ENCODE assay signal across 23 cellular contexts in the genomic region with DNA sequence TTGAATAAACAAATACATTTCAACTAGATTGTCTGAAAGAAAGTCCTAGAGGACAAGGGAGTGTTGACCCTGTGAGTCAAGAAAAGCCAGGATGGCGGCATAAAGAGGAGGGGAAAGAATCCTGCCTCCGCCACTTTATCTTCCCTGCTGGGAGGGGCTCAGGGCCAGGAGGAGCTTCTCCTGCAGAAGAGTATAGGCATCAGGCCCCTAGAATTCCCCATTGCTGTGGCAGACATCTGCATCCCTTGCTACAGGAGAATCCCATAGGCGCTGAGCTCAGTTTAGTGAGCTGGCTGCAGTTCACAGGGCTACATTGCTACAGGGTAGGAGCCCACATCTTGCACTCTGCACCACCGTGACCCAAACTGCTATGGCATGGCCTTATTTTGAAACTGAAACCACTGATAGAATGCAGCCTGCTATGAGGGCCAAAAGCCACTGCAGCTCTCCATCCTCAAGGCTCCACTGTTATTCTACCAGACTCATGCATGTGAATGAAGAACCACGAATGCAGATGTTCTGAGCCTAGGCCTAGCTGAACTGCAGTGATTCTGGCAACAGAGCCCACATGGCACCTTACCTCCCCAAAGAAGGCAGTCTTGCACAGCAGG.
DNase-seq lines count a peak whose midpoint lies in the region; ATAC-seq and TF ChIP-seq lines count a peak whose summit lies in the region.
"Had no signal": no experiment of that assay in that cellular context is flagged by ENCODE, and none has a peak within 500 bp of the region (broad histone marks: within the 10 kb centered on the region; RNA-seq: fewer than 3 reads in every experiment).

No MANE protein-coding gene starts in this region.

- intact Hi-C loops in natural killer cell (cut with micrococcal nuclease), result no loop called here

- no peak overlapping the region for H3K4me3 Mint-ChIP-seq in activated CD8-positive, alpha-beta memory T cell treated with anti-CD3 and anti-CD28 coated beads, Interleukin-2, amount 10 ng/mL, durations not matched to agents 7 days and 5 days
- peak overlapping the region; percentile 25 to 43 for H3K4me3 Mint-ChIP-seq in effector memory CD8-positive, alpha-beta T cell
- no peak overlapping the region for H3K4me3 Mint-ChIP-seq in natural killer cell
- H3K4me3 Mint-ChIP-seq: CD4-positive, alpha-beta T cell had no signal

- peaks cover 4% of the 10 kb centered on the region for H3K4me1 Mint-ChIP-seq in activated CD8-positive, alpha-beta memory T cell treated with anti-CD3 and anti-CD28 coated beads, Interleukin-2, amount 10 ng/mL, durations not matched to agents 7 days and 5 days
- peaks cover 4 to 6% of the 10 kb centered on the region in 2 donors for H3K4me1 Mint-ChIP-seq in effector memory CD8-positive, alpha-beta T cell (ENCODE audit: low read depth in 2 of 2)
- peaks cover 12 to 15% of the 10 kb centered on the region in 2 donors for H3K4me1 Mint-ChIP-seq in natural killer cell

- TF ChIP-seq CTCF in natural killer cell (IDR thresholded peaks at IDR 0.05), result no peak

- no peak overlapping the region for H3K27ac Mint-ChIP-seq in activated CD8-positive, alpha-beta memory T cell treated with anti-CD3 and anti-CD28 coated beads, Interleukin-2, amount 10 ng/mL, durations not matched to agents 7 days and 5 days
- H3K27ac Mint-ChIP-seq in effector memory CD8-positive, alpha-beta T cell, result no peak overlapping the region
- H3K27ac Mint-ChIP-seq in natural killer cell, result peak overlapping the region; percentile 6 to 22
- H3K27ac Mint-ChIP-seq: CD4-positive, alpha-beta T cell had no signal

- no peak for DNase-seq in activated CD8-positive, alpha-beta memory T cell treated with anti-CD3 and anti-CD28 coated beads, Interleukin-2, amount 10 ng/mL, durations not matched to agents 7 days and 5 days
- DNase-seq in activated CD8-positive, alpha-beta memory T cell treated with anti-CD3 and anti-CD28 coated beads, Interleukin-2, amount 50 U/mL, for 48 hours, result no peak
- DNase-seq in effector memory CD8-positive, alpha-beta T cell, result no peak
- DNase-seq in natural killer cell, result no peak
- DNase-seq in NOMO-1 treated with DMSO at 0.1 percent for 48 hours (lab: John Stamatoyannopoulos, UW; ENCODE audit: unreplicated experiment), result no peak
- no peak for DNase-seq in cerebellar cortex (ENCODE audit: low spot score)
- DNase-seq: ACHN; Caco-2; CD4-positive, alpha-beta T cell; DMS 273 treated with DMSO at 0.1 percent for 48 hours; DMS79 treated with DMSO at 0.1 percent for 48 hours; GOT3; KG1; MV-4-11; NCI-H1105 treated with DMSO at 0.1 percent for 48 hours; NCI-H2029 treated with DMSO at 0.1 percent for 48 hours; NCI-H226; NCI-H510A treated with DMSO at 0.1 percent for 48 hours; NCI-H748 treated with DMSO at 0.1 percent for 48 hours; Right ventricle myocardium superior had no signal

- peaks cover 2% of the 10 kb centered on the region for H3K9me3 Mint-ChIP-seq in activated CD8-positive, alpha-beta memory T cell treated with anti-CD3 and anti-CD28 coated beads, Interleukin-2, amount 10 ng/mL, durations not matched to agents 7 days and 5 days (ENCODE audit: low read depth)
- peaks cover 0 to 3% of the 10 kb centered on the region in 2 donors for H3K9me3 Mint-ChIP-seq in effector memory CD8-positive, alpha-beta T cell
- no peaks in the 10 kb centered on the region for H3K9me3 Mint-ChIP-seq in natural killer cell

- no peaks in the 10 kb centered on the region for H3K27me3 Mint-ChIP-seq in activated CD8-positive, alpha-beta memory T cell treated with anti-CD3 and anti-CD28 coated beads, Interleukin-2, amount 10 ng/mL, durations not matched to agents 7 days and 5 days
- H3K27me3 Mint-ChIP-seq in effector memory CD8-positive, alpha-beta T cell, result no peaks in the 10 kb centered on the region
- no peaks in the 10 kb centered on the region for H3K27me3 Mint-ChIP-seq in natural killer cell (ENCODE audit: low read depth in 2 of 2)
- H3K27me3 Mint-ChIP-seq: CD4-positive, alpha-beta T cell had no signal

- peak; percentile 27 for ATAC-seq in activated CD8-positive, alpha-beta memory T cell treated with anti-CD3 and anti-CD28 coated beads, Interleukin-2, amount 10 ng/mL, durations not matched to agents 7 days and 5 days
- peak; percentile 66 for ATAC-seq in effector memory CD8-positive, alpha-beta T cell (replicated peaks)
- ATAC-seq in natural killer cell (peak; percentile 78 to 94 (median 80)), HG02623 (IDR thresholded peaks at IDR 0.05; ENCODE audit: unreplicated experiment) (no peak), esophagus mucosa (no peak)
- ATAC-seq: GM12878 had no signal

- CTCF ChIA-PET in activated CD8-positive, alpha-beta memory T cell treated with anti-CD3 and anti-CD28 coated beads, Interleukin-2, amount 10 ng/mL, durations not matched to agents 7 days and 5 days (lab: Charles Lee), result interaction anchor here (1.1 kb wide), 1 partner anchor 20 kb away, joined by 3 read pairs; no protein-coding TSS in a partner anchor

- no peaks in the 10 kb centered on the region for H3K36me3 Mint-ChIP-seq in activated CD8-positive, alpha-beta memory T cell treated with anti-CD3 and anti-CD28 coated beads, Interleukin-2, amount 10 ng/mL, durations not matched to agents 7 days and 5 days
- no peaks in the 10 kb centered on the region for H3K36me3 Mint-ChIP-seq in effector memory CD8-positive, alpha-beta T cell (ENCODE audit: insufficient read depth)
- H3K36me3 Mint-ChIP-seq in natural killer cell, result no peaks in the 10 kb centered on the region

Comparison
In these comparisons a context has a peak if more than half of its experiments do, and no peak if none do; other contexts are left out.
1. ATAC-seq: peak in activated CD8-positive, alpha-beta memory T cell treated with anti-CD3 and anti-CD28 coated beads, Interleukin-2, amount 10 ng/mL, durations not matched to agents 7 days and 5 days (single experiment), effector memory CD8-positive, alpha-beta T cell (single experiment) and natural killer cell (3 of 3); none in HG02623 (single experiment) and esophagus mucosa (single experiment).
2. H3K27ac Mint-ChIP-seq: peak in natural killer cell (2 of 2); none in activated CD8-positive, alpha-beta memory T cell treated with anti-CD3 and anti-CD28 coated beads, Interleukin-2, amount 10 ng/mL, durations not matched to agents 7 days and 5 days (single experiment) and effector memory CD8-positive, alpha-beta T cell (0 of 2).
3. H3K4me3 Mint-ChIP-seq: peak in effector memory CD8-positive, alpha-beta T cell (2 of 2); none in activated CD8-positive, alpha-beta memory T cell treated with anti-CD3 and anti-CD28 coated beads, Interleukin-2, amount 10 ng/mL, durations not matched to agents 7 days and 5 days (single experiment) and natural killer cell (single experiment).